In genomic region chr9:106862115-106862945, GRCh38 we compare ENCODE assay signal across 8 cellular contexts. TPM values are rescaled to one million over a fixed set of nuclear protein-coding genes. Genes with fewer than 3 reads are reported as not detected.
A peak's percentile ranks its signal among the peaks of the same experiment; 100 is the strongest.
DNase-seq lines count a peak whose midpoint lies in the region; ATAC-seq and TF ChIP-seq lines count a peak whose summit lies in the region.

No MANE protein-coding gene starts in this region.

- peak overlapping the region; percentile 77 for H3K4me2 ChIP-seq in Loucy (ENCODE audit: low read depth, low read length, poor library complexity, severe bottlenecking)

- peak overlapping the region; percentile 69 for H2AFZ ChIP-seq in Loucy (ENCODE audit: low read length)

- peak overlapping the region; percentile 18 for H3K27ac ChIP-seq in iPS DF 6.9 (ENCODE audit: low read length)
- H3K27ac ChIP-seq in gastrocnemius medialis, result peak overlapping the region; percentile 88 to 92 (median 89)

- WGBS in iPS DF 6.9 (ENCODE audit: insufficient coverage, insufficient read length), result no CpG with 5 or more reads among the region's 37 CpGs

- no peaks in the 10 kb centered on the region for H3K27me3 ChIP-seq in Loucy (ENCODE audit: insufficient read depth, low read length, poor library complexity, severe bottlenecking)
- H3K27me3 ChIP-seq in iPS DF 6.9 (ENCODE audit: control insufficient read depth, insufficient read depth, low read length), result no peaks in the 10 kb centered on the region
- H3K27me3 ChIP-seq in gastrocnemius medialis, result no peaks in the 10 kb centered on the region

- peak; percentile 31 to 46 for ATAC-seq in gastrocnemius medialis
- no peak for ATAC-seq in GM18858 (IDR thresholded peaks at IDR 0.05; ENCODE audit: unreplicated experiment)

- peak; percentile 74 for DNase-seq in DMS 273 (lab: John Stamatoyannopoulos, UW; ENCODE audit: unreplicated experiment)
- DNase-seq in DMS 273 treated with DMSO at 0.1 percent for 48 hours (lab: John Stamatoyannopoulos, UW), result no peak
- peak; percentile 55 for DNase-seq in amniotic epithelial cell (ENCODE audit: low read depth)
- DNase-seq in iPS DF 6.9 (ENCODE audit: low read depth, low spot score), result peak; percentile 35
- peak; percentile 60 to 61 for DNase-seq in gastrocnemius medialis
- DNase-seq in epidermal melanocyte (ENCODE audit: insufficient read length, low spot score), result no peak

- H3K4me3 ChIP-seq in Loucy (ENCODE audit: low read length, poor library complexity, severe bottlenecking), result peak overlapping the region; percentile 75
- H3K4me3 ChIP-seq in iPS DF 6.9 (ENCODE audit: low read length), result peak overlapping the region; percentile 79
- H3K4me3 ChIP-seq in gastrocnemius medialis, result peak overlapping the region; percentile 82 to 87 (median 84)

- peak overlapping the region; percentile 79 for H3K9ac ChIP-seq in Loucy (ENCODE audit: low read depth, low read length, poor library complexity, severe bottlenecking)

- in situ Hi-C loops in gastrocnemius medialis (cut with MboI; ENCODE audit: low sequenced_read_pairs in 4 of 4), result loop anchor here in 1 of 4 donors (25.0 kb wide), 1 partner anchor 950 kb away; no protein-coding TSS in a partner anchor

- H3K36me3 ChIP-seq in Loucy (ENCODE audit: insufficient read depth, low read length), result no peaks in the 10 kb centered on the region
- no peaks in the 10 kb centered on the region for H3K36me3 ChIP-seq in iPS DF 6.9 (ENCODE audit: control insufficient read depth, insufficient read depth, low read length)
- H3K36me3 ChIP-seq in gastrocnemius medialis, result no peaks in the 10 kb centered on the region

- H3F3A ChIP-seq in Loucy (ENCODE audit: low read depth), result no peaks in the 10 kb centered on the region

- H3K9me3 ChIP-seq in Loucy (ENCODE audit: insufficient read depth, low read depth, low read length), result no peaks in the 10 kb centered on the region
- H3K9me3 ChIP-seq in iPS DF 6.9 (ENCODE audit: control insufficient read depth, insufficient read depth, low read length), result no peaks in the 10 kb centered on the region
- no peaks in the 10 kb centered on the region for H3K9me3 ChIP-seq in gastrocnemius medialis

- intact Hi-C loops in gastrocnemius medialis (cut with DNase I; ENCODE audit: low total_unique reads), result loop anchor here (1.0 to 10.0 kb wide), 8 partner anchors 55 to 1168 kb away; partner anchors contain the start of genes RAD23B and TMEM38B

- H3K79me2 ChIP-seq in Loucy (ENCODE audit: insufficient read depth, low read length), result peaks cover 43% of the 10 kb centered on the region

- H4K20me1 ChIP-seq in Loucy (ENCODE audit: insufficient read depth, low read length, poor library complexity, severe bottlenecking), result no peaks in the 10 kb centered on the region

- TF ChIP-seq CTCF in Loucy (conservative IDR thresholded peaks at IDR 0.05; ENCODE audit: low read length) (peak; percentile 51), gastrocnemius medialis (IDR thresholded peaks at IDR 0.05 in 4 of 5, conservative IDR thresholded peaks at IDR 0.05 in 1 of 5) (peak in 1 of 5 experiments; percentile 3)

- H3K9me2 ChIP-seq in Loucy (replicated peaks; ENCODE audit: low read depth, low read length), result no peaks in the 10 kb centered on the region

- peak; percentile 51 to 52 for TF ChIP-seq POLR2A in gastrocnemius medialis (IDR thresholded peaks at IDR 0.05)

- H3K4me1 ChIP-seq in Loucy (ENCODE audit: insufficient read depth, low read length, poor library complexity, severe bottlenecking) (peaks cover 15% of the 10 kb centered on the region), iPS DF 6.9 (ENCODE audit: control insufficient read depth, insufficient read depth, low read length) (no peaks in the 10 kb centered on the region), gastrocnemius medialis (peaks cover 12 to 27% of the 10 kb centered on the region in 2 donors)

RNA-seq across cellular contexts. Expression of gene ZNF462, which starts 0.6 kb away (rescaled TPM):
- total RNA-seq in gastrocnemius medialis, result 10 to 100 TPM in 2 of 4 donors, 1 to 10 TPM in 2; 9.3 to 13.3 (median 11.4) TPM

Comparison
In these comparisons a context has a peak if more than half of its experiments do, and no peak if none do; other contexts are left out.
1. DNase-seq: peak in DMS 273 (single experiment), amniotic epithelial cell (single experiment), iPS DF 6.9 (single experiment) and gastrocnemius medialis (2 of 2); none in DMS 273 treated with DMSO at 0.1 percent for 48 hours (single experiment) and epidermal melanocyte (single experiment).
2. Peak in every context shown above with its lines, with median percentiles within 50 percentile points of each other: H3K4me3 ChIP-seq.